In the genomic region with DNA sequence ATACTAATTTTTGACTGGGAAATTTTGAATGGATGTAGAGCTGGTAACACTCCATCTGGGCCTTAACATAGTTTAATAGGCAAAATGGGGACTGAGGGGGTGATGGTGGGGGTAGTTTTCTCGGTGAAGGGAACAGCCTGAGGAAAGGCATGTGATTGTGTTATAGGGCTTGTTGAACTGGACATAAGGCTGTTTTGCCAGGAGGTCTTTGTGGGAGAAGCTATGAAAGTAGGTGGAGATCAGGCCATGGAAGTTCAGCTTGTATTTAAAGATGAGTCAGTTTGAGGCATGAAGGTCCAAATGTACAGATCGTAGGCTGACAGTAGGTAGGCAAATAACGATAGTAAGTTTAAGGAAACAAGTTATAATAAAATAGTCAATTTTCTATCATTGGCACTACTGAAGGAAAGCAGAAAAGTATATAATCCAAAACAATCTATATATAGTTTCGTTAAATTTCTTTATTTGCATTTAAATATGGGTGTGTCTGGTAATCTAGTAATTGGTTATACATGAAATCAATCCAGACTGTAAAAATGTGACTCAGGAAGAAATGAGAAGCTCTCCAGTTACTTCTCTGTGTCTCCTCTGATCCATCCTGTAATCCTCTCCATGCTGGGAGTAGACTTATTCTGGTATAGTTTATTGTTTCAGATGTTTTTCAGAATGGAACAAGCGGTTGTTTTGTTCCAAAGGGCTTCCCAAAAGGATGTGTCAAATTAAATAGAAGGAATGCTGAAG, we compare ENCODE assay signal across 1 cellular context.
TF ChIP-seq lines count a peak whose summit lies in the region.

No MANE protein-coding gene starts in this region.

TF ChIP-seq in HepG2, 621 proteins besides CTCF, POLR2A, EP300 and RAD21 (continues in another document):
- TF ChIP-seq, protein P1, sequence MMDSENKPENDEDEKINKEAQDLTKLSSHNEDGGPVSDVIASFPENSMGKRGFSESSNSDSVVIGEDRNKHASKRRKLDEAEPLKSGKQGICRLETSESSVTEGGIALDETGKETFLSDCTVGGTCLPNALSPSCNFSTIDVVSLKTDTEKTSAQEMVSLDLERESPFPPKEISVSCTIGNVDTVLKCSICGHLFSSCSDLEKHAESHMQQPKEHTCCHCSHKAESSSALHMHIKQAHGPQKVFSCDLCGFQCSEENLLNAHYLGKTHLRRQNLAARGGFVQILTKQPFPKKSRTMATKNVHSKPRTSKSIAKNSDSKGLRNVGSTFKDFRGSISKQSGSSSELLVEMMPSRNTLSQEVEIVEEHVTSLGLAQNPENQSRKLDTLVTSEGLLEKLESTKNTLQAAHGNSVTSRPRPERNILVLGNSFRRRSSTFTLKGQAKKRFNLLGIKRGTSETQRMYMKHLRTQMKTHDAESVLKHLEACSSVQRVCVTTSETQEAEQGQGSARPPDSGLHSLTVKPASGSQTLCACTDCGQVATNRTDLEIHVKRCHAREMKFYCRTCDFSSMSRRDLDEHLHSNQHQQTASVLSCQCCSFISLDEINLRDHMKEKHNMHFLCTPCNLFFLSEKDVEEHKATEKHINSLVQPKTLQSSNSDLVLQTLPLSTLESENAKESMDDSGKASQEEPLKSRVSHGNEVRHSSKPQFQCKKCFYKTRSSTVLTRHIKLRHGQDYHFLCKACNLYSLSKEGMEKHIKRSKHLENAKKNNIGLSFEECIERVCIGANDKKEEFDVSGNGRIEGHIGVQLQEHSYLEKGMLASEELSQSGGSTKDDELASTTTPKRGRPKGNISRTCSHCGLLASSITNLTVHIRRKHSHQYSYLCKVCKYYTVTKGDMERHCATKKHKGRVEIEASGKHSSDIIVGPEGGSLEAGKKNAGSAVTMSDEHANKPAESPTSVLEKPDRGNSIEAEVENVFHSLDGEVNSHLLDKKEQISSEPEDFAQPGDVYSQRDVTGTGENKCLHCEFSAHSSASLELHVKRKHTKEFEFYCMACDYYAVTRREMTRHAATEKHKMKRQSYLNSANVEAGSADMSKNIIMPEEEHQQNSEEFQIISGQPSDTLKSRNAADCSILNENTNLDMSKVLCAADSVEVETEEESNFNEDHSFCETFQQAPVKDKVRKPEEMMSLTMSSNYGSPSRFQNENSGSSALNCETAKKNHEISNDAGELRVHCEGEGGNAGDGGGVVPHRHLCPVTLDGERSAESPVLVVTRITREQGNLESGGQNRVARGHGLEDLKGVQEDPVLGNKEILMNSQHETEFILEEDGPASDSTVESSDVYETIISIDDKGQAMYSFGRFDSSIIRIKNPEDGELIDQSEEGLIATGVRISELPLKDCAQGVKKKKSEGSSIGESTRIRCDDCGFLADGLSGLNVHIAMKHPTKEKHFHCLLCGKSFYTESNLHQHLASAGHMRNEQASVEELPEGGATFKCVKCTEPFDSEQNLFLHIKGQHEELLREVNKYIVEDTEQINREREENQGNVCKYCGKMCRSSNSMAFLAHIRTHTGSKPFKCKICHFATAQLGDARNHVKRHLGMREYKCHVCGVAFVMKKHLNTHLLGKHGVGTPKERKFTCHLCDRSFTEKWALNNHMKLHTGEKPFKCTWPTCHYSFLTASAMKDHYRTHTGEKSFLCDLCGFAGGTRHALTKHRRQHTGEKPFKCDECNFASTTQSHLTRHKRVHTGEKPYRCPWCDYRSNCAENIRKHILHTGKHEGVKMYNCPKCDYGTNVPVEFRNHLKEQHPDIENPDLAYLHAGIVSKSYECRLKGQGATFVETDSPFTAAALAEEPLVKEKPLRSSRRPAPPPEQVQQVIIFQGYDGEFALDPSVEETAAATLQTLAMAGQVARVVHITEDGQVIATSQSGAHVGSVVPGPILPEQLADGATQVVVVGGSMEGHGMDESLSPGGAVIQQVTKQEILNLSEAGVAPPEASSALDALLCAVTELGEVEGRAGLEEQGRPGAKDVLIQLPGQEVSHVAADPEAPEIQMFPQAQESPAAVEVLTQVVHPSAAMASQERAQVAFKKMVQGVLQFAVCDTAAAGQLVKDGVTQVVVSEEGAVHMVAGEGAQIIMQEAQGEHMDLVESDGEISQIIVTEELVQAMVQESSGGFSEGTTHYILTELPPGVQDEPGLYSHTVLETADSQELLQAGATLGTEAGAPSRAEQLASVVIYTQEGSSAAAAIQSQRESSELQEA (CRISPR knock-in tag; IDR thresholded peaks at IDR 0.05; ENCODE audit: not compliant biosample characterization), result no peak
- TF ChIP-seq RBM22 (optimal IDR thresholded peaks at IDR 0.05; ENCODE audit: low read length) (no peak), ASH2L (IDR thresholded peaks at IDR 0.05; ENCODE audit: insufficient read length, low read depth, low read length) (peak; percentile 41), ZNF777 (CRISPR knock-in tag; IDR thresholded peaks at IDR 0.05) (no peak), SMAD3 (CRISPR knock-in tag; IDR thresholded peaks at IDR 0.05) (no peak), RXRB (CRISPR knock-in tag; IDR thresholded peaks at IDR 0.05; ENCODE audit: borderline replicate concordance) (no peak), FOXK1 (CRISPR knock-in tag; IDR thresholded peaks at IDR 0.05; ENCODE audit: borderline replicate concordance, low read depth) (no peak), SALL2 (CRISPR knock-in tag; IDR thresholded peaks at IDR 0.05) (no peak), FOSL2 (CRISPR knock-in tag; IDR thresholded peaks at IDR 0.05) (peak; percentile 59), CHCHD3 (CRISPR knock-in tag; IDR thresholded peaks at IDR 0.05) (no peak), ZFP36L1 (CRISPR knock-in tag; IDR thresholded peaks at IDR 0.05) (no peak), ZNF136 (CRISPR knock-in tag; IDR thresholded peaks at IDR 0.05; ENCODE audit: low read depth) (no peak), KAT8 (CRISPR knock-in tag; IDR thresholded peaks at IDR 0.05) (no peak), ZFP1 (CRISPR knock-in tag; IDR thresholded peaks at IDR 0.05) (no peak), CEBPG (CRISPR knock-in tag; IDR thresholded peaks at IDR 0.05) (no peak)
- TF ChIP-seq, protein P2, sequence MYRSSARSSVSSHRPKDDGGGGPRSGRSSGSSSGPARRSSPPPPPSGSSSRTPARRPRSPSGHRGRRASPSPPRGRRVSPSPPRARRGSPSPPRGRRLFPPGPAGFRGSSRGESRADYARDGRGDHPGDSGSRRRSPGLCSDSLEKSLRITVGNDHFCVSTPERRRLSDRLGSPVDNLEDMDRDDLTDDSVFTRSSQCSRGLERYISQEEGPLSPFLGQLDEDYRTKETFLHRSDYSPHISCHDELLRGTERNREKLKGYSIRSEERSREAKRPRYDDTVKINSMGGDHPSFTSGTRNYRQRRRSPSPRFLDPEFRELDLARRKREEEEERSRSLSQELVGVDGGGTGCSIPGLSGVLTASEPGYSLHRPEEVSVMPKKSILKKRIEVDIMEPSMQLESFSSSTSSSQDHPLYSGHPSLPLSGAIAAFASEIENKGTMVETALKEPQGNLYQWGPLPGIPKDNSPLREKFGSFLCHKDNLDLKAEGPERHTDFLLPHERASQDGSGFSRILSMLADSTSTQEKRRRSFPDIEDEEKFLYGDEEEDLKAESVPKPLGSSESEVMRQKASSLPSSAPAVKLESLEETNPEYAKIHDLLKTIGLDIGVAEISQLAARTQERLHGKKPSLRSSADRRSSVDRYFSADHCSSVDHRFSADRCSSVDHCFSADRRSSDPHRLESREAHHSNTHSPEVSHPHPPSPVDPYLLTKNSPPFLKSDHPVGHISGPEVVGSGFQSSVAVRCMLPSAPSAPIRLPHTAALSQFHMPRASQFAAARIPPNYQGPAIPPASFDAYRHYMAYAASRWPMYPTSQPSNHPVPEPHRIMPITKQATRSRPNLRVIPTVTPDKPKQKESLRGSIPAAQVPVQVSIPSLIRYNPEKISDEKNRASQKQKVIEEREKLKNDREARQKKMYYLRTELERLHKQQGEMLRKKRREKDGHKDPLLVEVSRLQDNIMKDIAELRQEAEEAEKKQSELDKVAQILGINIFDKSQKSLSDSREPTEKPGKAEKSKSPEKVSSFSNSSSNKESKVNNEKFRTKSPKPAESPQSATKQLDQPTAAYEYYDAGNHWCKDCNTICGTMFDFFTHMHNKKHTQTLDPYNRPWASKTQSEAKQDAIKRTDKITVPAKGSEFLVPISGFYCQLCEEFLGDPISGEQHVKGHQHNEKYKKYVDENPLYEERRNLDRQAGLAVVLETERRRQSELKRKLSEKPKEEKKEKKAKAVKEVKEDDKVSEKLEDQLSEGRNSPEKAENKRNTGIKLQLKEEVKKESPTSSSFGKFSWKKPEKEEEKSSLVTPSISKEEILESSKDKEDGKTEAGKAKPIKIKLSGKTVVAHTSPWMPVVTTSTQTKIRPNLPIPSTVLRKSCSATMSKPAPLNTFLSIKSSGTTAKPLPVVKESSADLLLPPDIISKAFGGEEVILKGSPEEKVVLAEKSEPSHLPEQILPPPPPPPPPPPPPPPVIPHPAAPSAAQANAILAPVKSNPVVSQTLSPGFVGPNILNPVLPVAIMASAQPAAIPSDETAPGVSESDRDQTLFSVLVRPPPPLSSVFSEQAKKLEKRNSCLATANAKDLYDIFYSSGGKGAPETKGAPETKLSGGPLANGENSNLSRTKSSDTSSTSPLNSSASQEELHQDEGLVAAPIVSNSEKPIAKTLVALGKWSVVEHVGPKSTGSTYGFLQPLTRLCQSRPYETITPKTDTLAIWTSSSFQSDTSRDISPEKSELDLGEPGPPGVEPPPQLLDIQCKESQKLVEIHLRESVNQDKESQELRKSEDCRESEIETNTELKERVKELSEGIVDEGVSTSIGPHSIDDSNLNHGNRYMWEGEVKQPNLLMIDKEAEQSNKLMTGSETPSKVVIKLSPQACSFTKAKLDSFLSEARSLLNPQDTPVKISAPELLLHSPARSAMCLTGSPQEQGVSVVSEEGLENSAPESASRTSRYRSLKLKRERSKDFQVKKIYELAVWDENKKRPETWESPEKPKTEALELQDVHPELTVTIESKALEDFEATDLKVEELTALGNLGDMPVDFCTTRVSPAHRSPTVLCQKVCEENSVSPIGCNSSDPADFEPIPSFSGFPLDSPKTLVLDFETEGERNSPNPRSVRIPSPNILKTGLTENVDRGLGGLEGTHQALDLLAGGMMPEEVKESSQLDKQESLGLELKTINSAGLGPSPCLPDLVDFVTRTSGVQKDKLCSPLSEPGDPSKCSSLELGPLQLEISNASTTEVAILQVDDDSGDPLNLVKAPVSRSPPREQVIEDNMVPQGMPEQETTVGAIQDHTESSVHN (CRISPR knock-in tag; IDR thresholded peaks at IDR 0.05), result no peak
- TF ChIP-seq, protein P3, sequence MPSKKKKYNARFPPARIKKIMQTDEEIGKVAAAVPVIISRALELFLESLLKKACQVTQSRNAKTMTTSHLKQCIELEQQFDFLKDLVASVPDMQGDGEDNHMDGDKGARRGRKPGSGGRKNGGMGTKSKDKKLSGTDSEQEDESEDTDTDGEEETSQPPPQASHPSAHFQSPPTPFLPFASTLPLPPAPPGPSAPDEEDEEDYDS (CRISPR knock-in tag; IDR thresholded peaks at IDR 0.05), result 0 out of 2 replicates have a peak, but pooled peaks have one; percentile 29
- TF ChIP-seq, protein P4, sequence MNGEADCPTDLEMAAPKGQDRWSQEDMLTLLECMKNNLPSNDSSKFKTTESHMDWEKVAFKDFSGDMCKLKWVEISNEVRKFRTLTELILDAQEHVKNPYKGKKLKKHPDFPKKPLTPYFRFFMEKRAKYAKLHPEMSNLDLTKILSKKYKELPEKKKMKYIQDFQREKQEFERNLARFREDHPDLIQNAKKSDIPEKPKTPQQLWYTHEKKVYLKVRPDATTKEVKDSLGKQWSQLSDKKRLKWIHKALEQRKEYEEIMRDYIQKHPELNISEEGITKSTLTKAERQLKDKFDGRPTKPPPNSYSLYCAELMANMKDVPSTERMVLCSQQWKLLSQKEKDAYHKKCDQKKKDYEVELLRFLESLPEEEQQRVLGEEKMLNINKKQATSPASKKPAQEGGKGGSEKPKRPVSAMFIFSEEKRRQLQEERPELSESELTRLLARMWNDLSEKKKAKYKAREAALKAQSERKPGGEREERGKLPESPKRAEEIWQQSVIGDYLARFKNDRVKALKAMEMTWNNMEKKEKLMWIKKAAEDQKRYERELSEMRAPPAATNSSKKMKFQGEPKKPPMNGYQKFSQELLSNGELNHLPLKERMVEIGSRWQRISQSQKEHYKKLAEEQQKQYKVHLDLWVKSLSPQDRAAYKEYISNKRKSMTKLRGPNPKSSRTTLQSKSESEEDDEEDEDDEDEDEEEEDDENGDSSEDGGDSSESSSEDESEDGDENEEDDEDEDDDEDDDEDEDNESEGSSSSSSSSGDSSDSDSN (CRISPR knock-in tag; IDR thresholded peaks at IDR 0.05), result no peak
- TF ChIP-seq, protein P5, sequence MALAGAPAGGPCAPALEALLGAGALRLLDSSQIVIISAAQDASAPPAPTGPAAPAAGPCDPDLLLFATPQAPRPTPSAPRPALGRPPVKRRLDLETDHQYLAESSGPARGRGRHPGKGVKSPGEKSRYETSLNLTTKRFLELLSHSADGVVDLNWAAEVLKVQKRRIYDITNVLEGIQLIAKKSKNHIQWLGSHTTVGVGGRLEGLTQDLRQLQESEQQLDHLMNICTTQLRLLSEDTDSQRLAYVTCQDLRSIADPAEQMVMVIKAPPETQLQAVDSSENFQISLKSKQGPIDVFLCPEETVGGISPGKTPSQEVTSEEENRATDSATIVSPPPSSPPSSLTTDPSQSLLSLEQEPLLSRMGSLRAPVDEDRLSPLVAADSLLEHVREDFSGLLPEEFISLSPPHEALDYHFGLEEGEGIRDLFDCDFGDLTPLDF (CRISPR knock-in tag; IDR thresholded peaks at IDR 0.05), result no peak
- TF ChIP-seq, protein P6, sequence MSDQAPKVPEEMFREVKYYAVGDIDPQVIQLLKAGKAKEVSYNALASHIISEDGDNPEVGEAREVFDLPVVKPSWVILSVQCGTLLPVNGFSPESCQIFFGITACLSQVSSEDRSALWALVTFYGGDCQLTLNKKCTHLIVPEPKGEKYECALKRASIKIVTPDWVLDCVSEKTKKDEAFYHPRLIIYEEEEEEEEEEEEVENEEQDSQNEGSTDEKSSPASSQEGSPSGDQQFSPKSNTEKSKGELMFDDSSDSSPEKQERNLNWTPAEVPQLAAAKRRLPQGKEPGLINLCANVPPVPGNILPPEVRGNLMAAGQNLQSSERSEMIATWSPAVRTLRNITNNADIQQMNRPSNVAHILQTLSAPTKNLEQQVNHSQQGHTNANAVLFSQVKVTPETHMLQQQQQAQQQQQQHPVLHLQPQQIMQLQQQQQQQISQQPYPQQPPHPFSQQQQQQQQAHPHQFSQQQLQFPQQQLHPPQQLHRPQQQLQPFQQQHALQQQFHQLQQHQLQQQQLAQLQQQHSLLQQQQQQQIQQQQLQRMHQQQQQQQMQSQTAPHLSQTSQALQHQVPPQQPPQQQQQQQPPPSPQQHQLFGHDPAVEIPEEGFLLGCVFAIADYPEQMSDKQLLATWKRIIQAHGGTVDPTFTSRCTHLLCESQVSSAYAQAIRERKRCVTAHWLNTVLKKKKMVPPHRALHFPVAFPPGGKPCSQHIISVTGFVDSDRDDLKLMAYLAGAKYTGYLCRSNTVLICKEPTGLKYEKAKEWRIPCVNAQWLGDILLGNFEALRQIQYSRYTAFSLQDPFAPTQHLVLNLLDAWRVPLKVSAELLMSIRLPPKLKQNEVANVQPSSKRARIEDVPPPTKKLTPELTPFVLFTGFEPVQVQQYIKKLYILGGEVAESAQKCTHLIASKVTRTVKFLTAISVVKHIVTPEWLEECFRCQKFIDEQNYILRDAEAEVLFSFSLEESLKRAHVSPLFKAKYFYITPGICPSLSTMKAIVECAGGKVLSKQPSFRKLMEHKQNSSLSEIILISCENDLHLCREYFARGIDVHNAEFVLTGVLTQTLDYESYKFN (CRISPR knock-in tag; conservative IDR thresholded peaks at IDR 0.05), result 0 out of 2 replicates have a peak, but pooled peaks have one; percentile 26
